Comparison of ENCODE assay signal across 15 cellular contexts in genomic region chr14:33617154-33617553, GRCh38.
A peak's percentile ranks its signal among the peaks of the same experiment; 100 is the strongest.
DNase-seq lines count a peak whose midpoint lies in the region; ATAC-seq and TF ChIP-seq lines count a peak whose summit lies in the region.
"Had no signal": no experiment of that assay in that cellular context is flagged by ENCODE, and none has a peak within 500 bp of the region (broad histone marks: within the 10 kb centered on the region; RNA-seq: fewer than 3 reads in every experiment).

No MANE protein-coding gene starts in this region.

- H3K9me3 ChIP-seq in RWPE2 (ENCODE audit: severe bottlenecking): no peaks in the 10 kb centered on the region
- H3K9me3 ChIP-seq: body of pancreas had no signal

- CTCF ChIA-PET in AG04449 (lab: Yijun Ruan, JAX): interaction anchor here (1.1 kb wide), 1 partner anchor 176 kb away, joined by 3 read pairs; no protein-coding TSS in a partner anchor

- H3K4me1 ChIP-seq in RWPE2 (ENCODE audit: insufficient read depth, poor library complexity, severe bottlenecking): peaks cover 14% of the 10 kb centered on the region
- H3K4me1 ChIP-seq: body of pancreas had no signal

- TF ChIP-seq CTCF in AG04449 (IDR thresholded peaks at IDR 0.05; ENCODE audit: insufficient read depth, low read length, missing control alignments) (no peak), HFF-Myc (IDR thresholded peaks at IDR 0.05; ENCODE audit: low read depth, low read length, missing control alignments) (no peak), RWPE2 (IDR thresholded peaks at IDR 0.05; ENCODE audit: poor library complexity, severe bottlenecking) (no peak), fibroblast of the aortic adventitia (IDR thresholded peaks at IDR 0.05; ENCODE audit: insufficient read depth, low read length) (no peak)

- peak; percentile 9 for DNase-seq in AG04449 (ENCODE audit: low read depth, low spot score)
- peak; percentile 80 for DNase-seq in HFF-Myc (ENCODE audit: extremely low read depth, low read depth)
- DNase-seq in RWPE2 (ENCODE audit: low spot score): no peak
- peak; percentile 76 for DNase-seq in fibroblast of the aortic adventitia (ENCODE audit: low read depth)
- DNase-seq in GM19238 (ENCODE audit: insufficient read length, low spot score): no peak
- DNase-seq in GDM1 (lab: John Stamatoyannopoulos, UW): no peak
- no peak for DNase-seq in NCI-H82 (lab: John Stamatoyannopoulos, UW)
- DNase-seq in DMS114 treated with DMSO at 0.1 percent for 48 hours (lab: John Stamatoyannopoulos, UW; ENCODE audit: unreplicated experiment): no peak
- DNase-seq: body of pancreas, erythroblast, immature natural killer cell, NCI-H2081 treated with DMSO at 0.1 percent for 48 hours, small intestine had no signal

- peak; percentile 90 for ATAC-seq in RWPE2 (ENCODE audit: low read depth)
- ATAC-seq: body of pancreas, WTC11 had no signal

- H3K27ac ChIP-seq in RWPE2 (ENCODE audit: poor library complexity, severe bottlenecking): peak overlapping the region; percentile 48
- H3K27ac ChIP-seq: body of pancreas, C4-2B had no signal

- H3K27me3 ChIP-seq in RWPE2 (ENCODE audit: insufficient read depth, poor library complexity, severe bottlenecking): no peaks in the 10 kb centered on the region
- H3K27me3 ChIP-seq: body of pancreas had no signal

- POLR2A ChIA-PET in AG04449 (lab: Yijun Ruan, JAX): no interaction called here

- H3K4me3 ChIP-seq in AG04449 (ENCODE audit: low read depth, low read length): no peak overlapping the region
- H3K4me3 ChIP-seq in HFF-Myc (replicated peaks; ENCODE audit: low read depth, low read length): no peak overlapping the region
- no peak overlapping the region for H3K4me3 ChIP-seq in RWPE2 (ENCODE audit: severe bottlenecking)
- H3K4me3 ChIP-seq in fibroblast of the aortic adventitia (ENCODE audit: low read depth, low read length): no peak overlapping the region
- H3K4me3 ChIP-seq: body of pancreas had no signal

- no peaks in the 10 kb centered on the region for H3K36me3 ChIP-seq in RWPE2 (ENCODE audit: low read depth)

Comparison
In these comparisons a context has a peak if more than half of its experiments do, and no peak if none do; other contexts are left out.
1. DNase-seq: peak in AG04449 (single experiment), HFF-Myc (single experiment) and fibroblast of the aortic adventitia (single experiment); none in RWPE2 (single experiment), GM19238 (single experiment), GDM1 (single experiment), NCI-H82 (single experiment) and DMS114 treated with DMSO at 0.1 percent for 48 hours (single experiment).